ENCODE assay signal across 16 cellular contexts in the genomic region with DNA sequence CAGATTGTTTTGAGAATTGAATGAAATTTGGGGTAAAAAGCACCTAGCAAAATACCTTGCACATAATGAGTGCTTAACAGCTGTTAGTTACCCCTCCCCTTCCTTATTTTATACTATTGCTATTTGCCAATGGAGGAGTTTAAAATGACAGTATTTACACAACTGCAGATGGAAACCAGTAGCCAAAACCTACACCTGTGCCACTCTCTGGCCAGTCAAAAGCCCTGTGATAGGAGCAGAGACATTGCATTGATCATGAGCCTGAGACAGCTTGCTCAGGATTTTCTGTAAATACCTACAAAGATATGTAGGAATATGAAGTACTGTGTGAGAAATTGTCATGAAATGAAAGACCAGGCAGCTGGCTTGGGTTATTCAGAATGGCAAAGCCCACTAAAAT.
DNase-seq lines count a peak whose midpoint lies in the region; ATAC-seq and TF ChIP-seq lines count a peak whose summit lies in the region.
"Had no signal": no experiment of that assay in that cellular context is flagged by ENCODE, and none has a peak within 500 bp of the region (broad histone marks: within the 10 kb centered on the region; RNA-seq: fewer than 3 reads in every experiment).

No MANE protein-coding gene starts in this region.

- no peak for TF ChIP-seq CTCF in thyroid gland (IDR thresholded peaks at IDR 0.05)
- no peak for TF ChIP-seq CTCF in testis (IDR thresholded peaks at IDR 0.05)

- H3K9me3 ChIP-seq in thyroid gland (no peaks in the 10 kb centered on the region), testis (no peaks in the 10 kb centered on the region)
- H3K9me3 ChIP-seq: BLaER1 had no signal

- DNase-seq in DMS153 (lab: John Stamatoyannopoulos, UW) (peak; percentile 10), DMS153 treated with DMSO at 0.1 percent for 48 hours (lab: John Stamatoyannopoulos, UW; ENCODE audit: unreplicated experiment) (no peak), NCI-H748 (lab: John Stamatoyannopoulos, UW; ENCODE audit: unreplicated experiment) (peak; percentile 15), NCI-H748 treated with DMSO at 0.1 percent for 48 hours (lab: John Stamatoyannopoulos, UW) (no peak), SHP77 treated with DMSO at 0.1 percent for 48 hours (lab: John Stamatoyannopoulos, UW) (peak; percentile 72), thyroid gland (no peak), testis (no peak)
- DNase-seq: CD8-positive, alpha-beta memory T cell; DND-41; GDM1; HCEC 1CT; HFFc6 had no signal

- H3K36me3 ChIP-seq in thyroid gland, result no peaks in the 10 kb centered on the region
- H3K36me3 ChIP-seq in testis (ENCODE audit: low read depth, missing control alignments), result no peaks in the 10 kb centered on the region

- TF ChIP-seq POLR2A in thyroid gland (IDR thresholded peaks at IDR 0.05) (no peak), testis (IDR thresholded peaks at IDR 0.05) (no peak)

- H3K4me1 ChIP-seq in thyroid gland (peaks cover 17 to 19% of the 10 kb centered on the region in 2 donors), testis (no peaks in the 10 kb centered on the region)
- H3K4me1 ChIP-seq: BLaER1 had no signal

- ATAC-seq in GM21529 (IDR thresholded peaks at IDR 0.05; ENCODE audit: unreplicated experiment), result no peak

- intact Hi-C loops in thyroid gland (cut with DNase I) (no loop called here), testis (cut with DNase I; ENCODE audit: low total_unique reads) (no loop called here)

- peak overlapping the region in 2 of 3 donors; percentile 32 to 48 for H3K27ac ChIP-seq in thyroid gland
- H3K27ac ChIP-seq in testis, result no peak overlapping the region
- H3K27ac ChIP-seq: 22Rv1, BLaER1, HL-60 had no signal

- no peak overlapping the region for H3K4me3 ChIP-seq in thyroid gland (replicated peaks in 1 of 3)
- H3K4me3 ChIP-seq in testis, result no peak overlapping the region
- H3K4me3 ChIP-seq: BLaER1 had no signal

- H3K27me3 ChIP-seq in thyroid gland, result no peaks in the 10 kb centered on the region
- no peaks in the 10 kb centered on the region for H3K27me3 ChIP-seq in testis
- H3K27me3 ChIP-seq: BLaER1 had no signal

Comparison
In these comparisons a context has a peak if more than half of its experiments do, and no peak if none do; other contexts are left out.
1. DNase-seq: peak in DMS153 (single experiment), NCI-H748 (single experiment) and SHP77 treated with DMSO at 0.1 percent for 48 hours (single experiment); none in DMS153 treated with DMSO at 0.1 percent for 48 hours (single experiment), NCI-H748 treated with DMSO at 0.1 percent for 48 hours (single experiment), thyroid gland (0 of 2) and testis (single experiment).
2. H3K27ac ChIP-seq: peak in thyroid gland (2 of 3); none in testis (0 of 2).